1 cellular context compared by ENCODE assay signal in the genomic region with DNA sequence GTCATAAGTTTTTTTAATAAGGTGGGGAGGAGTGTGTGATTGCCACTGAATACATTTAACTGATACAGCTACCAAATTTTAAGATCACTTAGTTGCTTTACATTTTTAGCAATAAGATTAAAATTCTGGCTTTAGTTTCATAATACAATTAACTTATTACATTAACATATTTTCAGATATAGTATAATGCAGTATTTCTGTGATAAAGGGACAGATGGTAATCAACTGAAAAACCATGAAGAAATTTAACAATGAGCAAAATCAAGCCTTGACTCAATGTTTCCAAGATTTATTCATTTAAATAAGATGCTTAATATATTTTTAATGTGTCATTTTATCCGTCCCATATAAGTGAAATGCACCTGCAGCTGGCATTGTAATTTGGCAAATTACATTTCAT.
TF ChIP-seq lines count a peak whose summit lies in the region.

No MANE protein-coding gene starts in this region.

TF ChIP-seq in WTC11, 78 proteins besides CTCF, POLR2A, EP300 and RAD21 (continued from another document):
- TF ChIP-seq RORB (CRISPR knock-in tag; IDR thresholded peaks at IDR 0.05): no peak
- no peak for TF ChIP-seq JAZF1 (CRISPR knock-in tag; IDR thresholded peaks at IDR 0.05)
- TF ChIP-seq, protein P1, sequence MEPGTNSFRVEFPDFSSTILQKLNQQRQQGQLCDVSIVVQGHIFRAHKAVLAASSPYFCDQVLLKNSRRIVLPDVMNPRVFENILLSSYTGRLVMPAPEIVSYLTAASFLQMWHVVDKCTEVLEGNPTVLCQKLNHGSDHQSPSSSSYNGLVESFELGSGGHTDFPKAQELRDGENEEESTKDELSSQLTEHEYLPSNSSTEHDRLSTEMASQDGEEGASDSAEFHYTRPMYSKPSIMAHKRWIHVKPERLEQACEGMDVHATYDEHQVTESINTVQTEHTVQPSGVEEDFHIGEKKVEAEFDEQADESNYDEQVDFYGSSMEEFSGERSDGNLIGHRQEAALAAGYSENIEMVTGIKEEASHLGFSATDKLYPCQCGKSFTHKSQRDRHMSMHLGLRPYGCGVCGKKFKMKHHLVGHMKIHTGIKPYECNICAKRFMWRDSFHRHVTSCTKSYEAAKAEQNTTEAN (CRISPR knock-in tag; IDR thresholded peaks at IDR 0.05): no peak
- TF ChIP-seq ZNF423 (CRISPR knock-in tag; IDR thresholded peaks at IDR 0.05): no peak
